In genomic region chr15:41072013-41072412, GRCh38 we compare ENCODE assay signal across 25 cellular contexts.
"Had no signal": no experiment of that assay in that cellular context is flagged by ENCODE, and none has a peak within 500 bp of the region (broad histone marks: within the 10 kb centered on the region; RNA-seq: fewer than 3 reads in every experiment).

No MANE protein-coding gene starts in this region.

- H3K4me2 ChIP-seq: neural progenitor cell had no signal

- ATAC-seq: natural killer cell; sciatic nerve; stimulated activated effector memory CD8-positive, alpha-beta T cell treated with anti-CD3 and anti-CD28 coated beads, Interleukin-12 subunit alpha, Interleukin-12 subunit beta, amount 100 ng/mL, for 72 hours; upper lobe of right lung had no signal

- H3K9me3 ChIP-seq: left ventricle myocardium inferior, neutrophil, right atrium auricular region, suprapubic skin, thoracic aorta, tibial artery, upper lobe of right lung had no signal

- FAIRE-seq: urothelium cell line had no signal

- H3K4me3 ChIP-seq: left ventricle myocardium inferior, lung, neural progenitor cell, right atrium auricular region, skin epidermis, suprapubic skin, thoracic aorta, tibial artery, upper lobe of right lung had no signal

- H3K9ac ChIP-seq: neural progenitor cell had no signal

- H3K27ac ChIP-seq: left ventricle myocardium inferior, neural progenitor cell, neutrophil, right atrium auricular region, skin epidermis, suprapubic skin, thoracic aorta, tibial artery, upper lobe of right lung had no signal

- DNase-seq: hippocampal formation; left ventricle myocardium inferior; mesendoderm; naive B cell; natural killer cell; nephron progenitor cell; occipital lobe; stimulated activated CD4-positive, alpha-beta T cell treated with anti-CD3 and anti-CD28 coated beads, Interleukin-12 subunit alpha, Interleukin-12 subunit beta, amount 100 ng/mL, for 4 hours; stimulated activated CD4-positive, alpha-beta T cell treated with anti-CD3 and anti-CD28 coated beads, Interleukin-15, amount 100 ng/mL, for 24 hours; stimulated activated CD4-positive, alpha-beta T cell treated with anti-CD3 and anti-CD28 coated beads, Interleukin-2, amount 100 ng/mL, for 24 hours; stimulated activated CD4-positive, alpha-beta T cell treated with anti-CD3 and anti-CD28 coated beads, Interleukin-4, amount 100 ng/mL, for 1 hour; stimulated activated naive CD4-positive, alpha-beta T cell; tibial artery; trophoblast cell; upper lobe of right lung had no signal

- H3K4me1 ChIP-seq: left ventricle myocardium inferior, neural progenitor cell, right atrium auricular region, suprapubic skin, tibial artery, upper lobe of right lung had no signal

- H3K27me3 ChIP-seq: neural progenitor cell, neutrophil, right atrium auricular region, suprapubic skin, tibial artery, upper lobe of right lung had no signal

- H2AFZ ChIP-seq: neural progenitor cell had no signal
